8 cellular contexts compared by ENCODE assay signal in genomic region chr16:65745-66144, GRCh38. TPM values are rescaled to one million over a fixed set of nuclear protein-coding genes. Genes with fewer than 3 reads are reported as not detected.
DNase-seq lines count a peak whose midpoint lies in the region; ATAC-seq, FAIRE-seq and TF ChIP-seq lines count a peak whose summit lies in the region.

No MANE protein-coding gene starts in this region.

- ATAC-seq in Right ventricle myocardium superior (ENCODE audit: poor library complexity) (peak; percentile 78), HG02571 (IDR thresholded peaks at IDR 0.05; ENCODE audit: unreplicated experiment) (no peak)

- H3K4me3 ChIP-seq in prostate gland: no peak overlapping the region
- H3K4me3 ChIP-seq in vagina: no peak overlapping the region

- no peaks in the 10 kb centered on the region for H3K9me3 ChIP-seq in prostate gland
- no peaks in the 10 kb centered on the region for H3K9me3 ChIP-seq in vagina

- H3K4me1 Mint-ChIP-seq in activated naive CD4-positive, alpha-beta T cell treated with anti-CD3 and anti-CD28 coated beads, Interleukin-2, amount 50 U/mL, for 24 hours: peaks cover 3% of the 10 kb centered on the region

- TF ChIP-seq CTCF in prostate gland (IDR thresholded peaks at IDR 0.05): peak; percentile 86 to 98 (median 96)
- TF ChIP-seq CTCF in vagina (IDR thresholded peaks at IDR 0.05): peak; percentile 92 to 96 (median 96)

- peak overlapping the region; percentile 46 for H3K27ac Mint-ChIP-seq in activated naive CD4-positive, alpha-beta T cell treated with anti-CD3 and anti-CD28 coated beads, Interleukin-2, amount 50 U/mL, for 24 hours

- peaks cover 10% of the 10 kb centered on the region for H3K4me1 ChIP-seq in prostate gland (replicated peaks)
- H3K4me1 ChIP-seq in vagina: peaks cover 55% of the 10 kb centered on the region

- no peak overlapping the region for H3K4me3 Mint-ChIP-seq in activated naive CD4-positive, alpha-beta T cell treated with anti-CD3 and anti-CD28 coated beads, Interleukin-2, amount 50 U/mL, for 24 hours

- H3K27me3 Mint-ChIP-seq in activated naive CD4-positive, alpha-beta T cell treated with anti-CD3 and anti-CD28 coated beads, Interleukin-2, amount 50 U/mL, for 24 hours: no peaks in the 10 kb centered on the region

- peak; percentile 92 for FAIRE-seq in GM12891 (lab: Jason Lieb, UNC)

- H3K9me3 Mint-ChIP-seq in activated naive CD4-positive, alpha-beta T cell treated with anti-CD3 and anti-CD28 coated beads, Interleukin-2, amount 50 U/mL, for 24 hours: no peaks in the 10 kb centered on the region

- H3K27me3 ChIP-seq in prostate gland (replicated peaks; ENCODE audit: insufficient read depth) (no peaks in the 10 kb centered on the region), vagina (no peaks in the 10 kb centered on the region)

- H3K27ac ChIP-seq in prostate gland (peak overlapping the region in 1 of 2 donors; percentile 18), vagina (peak overlapping the region; percentile 25)

- no peaks in the 10 kb centered on the region for H3K36me3 Mint-ChIP-seq in activated naive CD4-positive, alpha-beta T cell treated with anti-CD3 and anti-CD28 coated beads, Interleukin-2, amount 50 U/mL, for 24 hours

- TF ChIP-seq POLR2A in GM12891 (IDR thresholded peaks at IDR 0.05; ENCODE audit: low read depth, low read length): no peak
- TF ChIP-seq POLR2A in prostate gland (IDR thresholded peaks at IDR 0.05): no peak
- TF ChIP-seq POLR2A in vagina (IDR thresholded peaks at IDR 0.05): no peak

- intact Hi-C loops in Right ventricle myocardium superior (cut with DNase I): loop anchor here (1.0 kb wide), 1 partner anchor 31 kb away; no protein-coding TSS in a partner anchor
- intact Hi-C loops in prostate gland (cut with DNase I): loop anchor here (2.0 kb wide), 1 partner anchor 31 kb away; no protein-coding TSS in a partner anchor
- intact Hi-C loops in vagina (cut with DNase I): loop anchor here (2.0 kb wide), 1 partner anchor 31 kb away; no protein-coding TSS in a partner anchor

- peak; percentile 92 for DNase-seq in GM12891 (ENCODE audit: insufficient read length, low spot score)
- DNase-seq in NCI-H128 (lab: John Stamatoyannopoulos, UW; ENCODE audit: unreplicated experiment): peak; percentile 49
- peak; percentile 53 for DNase-seq in SW480 (ENCODE audit: low spot score)
- DNase-seq in Right ventricle myocardium superior: peak; percentile 93
- peak; percentile 80 for DNase-seq in prostate gland (ENCODE audit: low spot score)
- DNase-seq in vagina (ENCODE audit: extremely low spot score in 2 of 2): no peak

- H3K36me3 ChIP-seq in prostate gland (peaks cover 4 to 30% of the 10 kb centered on the region in 2 donors), vagina (peaks cover 0 to 41% of the 10 kb centered on the region in 2 donors)

- 17% methylated on average over 16 of the region's 17 CpGs for WGBS in prostate gland

TF ChIP-seq in GM12891, 5 proteins besides CTCF, POLR2A, EP300 and RAD21:
- TF ChIP-seq SPI1 (IDR thresholded peaks at IDR 0.05; ENCODE audit: low read depth, low read length) (no peak), PAX5 (IDR thresholded peaks at IDR 0.05; ENCODE audit: insufficient read depth, low read length, severe bottlenecking) (peak; percentile 72)

RNA-seq across cellular contexts. Expression of gene RHBDF1, which starts 6.7 kb away (rescaled TPM):
- 3.3 TPM for polyA plus RNA-seq in GM12891 (2012; ENCODE audit: low read depth, missing spikeins)
- 16.6 TPM for total RNA-seq in Right ventricle myocardium superior
- total RNA-seq in prostate gland: 10 to 100 TPM; 55.4 to 79.5 TPM
- 86.9 TPM for total RNA-seq in vagina

RNA-seq across cellular contexts. Expression of gene SNRNP25, which starts 12.1 kb away (rescaled TPM):
- polyA plus RNA-seq in GM12891 (2012; ENCODE audit: low read depth, missing spikeins): 60.0 TPM
- total RNA-seq in Right ventricle myocardium superior (79.9 TPM), prostate gland (10 to 100 TPM; 22.9 to 40.8 TPM), vagina (15.0 TPM)

RNA-seq across cellular contexts. Expression of gene MPG, which starts 12.3 kb away (rescaled TPM):
- polyA plus RNA-seq in GM12891 (2012; ENCODE audit: low read depth, missing spikeins): 59.5 TPM
- total RNA-seq in Right ventricle myocardium superior: 31.6 TPM
- total RNA-seq in prostate gland: 100 to 1,000 TPM; 111 to 138 TPM
- total RNA-seq in vagina: 124 TPM

RNA-seq across cellular contexts. Expression of gene POLR3K, which starts 12.3 kb away (rescaled TPM):
- 36.8 TPM for polyA plus RNA-seq in GM12891 (2012; ENCODE audit: low read depth, missing spikeins)
- total RNA-seq in Right ventricle myocardium superior (11.1 TPM), prostate gland (1 to 10 TPM; 6.2 to 6.8 TPM), vagina (12.8 TPM)

Comparison
In these comparisons a context has a peak if more than half of its experiments do, and no peak if none do; other contexts are left out.
1. DNase-seq: peak in GM12891 (single experiment), NCI-H128 (single experiment), SW480 (single experiment), Right ventricle myocardium superior (single experiment) and prostate gland (single experiment); none in vagina (0 of 2).